8 cellular contexts compared by ENCODE assay signal in genomic region chr1:64006276-64007051, GRCh38.
DNase-seq lines count a peak whose midpoint lies in the region; ATAC-seq and TF ChIP-seq lines count a peak whose summit lies in the region.

No MANE protein-coding gene starts in this region.

- no peaks in the 10 kb centered on the region for H3K27me3 Mint-ChIP-seq in activated CD8-positive, alpha-beta T cell treated with anti-CD3 and anti-CD28 coated beads, Interleukin-2, amount 10 ng/mL, durations not matched to agents 7 days and 5 days (ENCODE audit: low read depth)

- no peaks in the 10 kb centered on the region for H3K9me3 ChIP-seq in Peyer's patch

- no peak overlapping the region for H3K27ac Mint-ChIP-seq in activated CD8-positive, alpha-beta T cell treated with anti-CD3 and anti-CD28 coated beads, Interleukin-2, amount 10 ng/mL, durations not matched to agents 7 days and 5 days

- no peak for TF ChIP-seq POLR2A in Peyer's patch (IDR thresholded peaks at IDR 0.05)

- H3K27ac ChIP-seq in ACC112 (ENCODE audit: low read depth, low read length) (peak overlapping the region; percentile 54), Peyer's patch (no peak overlapping the region)

- H3K36me3 Mint-ChIP-seq in activated CD8-positive, alpha-beta T cell treated with anti-CD3 and anti-CD28 coated beads, Interleukin-2, amount 10 ng/mL, durations not matched to agents 7 days and 5 days (ENCODE audit: low read depth), result no peaks in the 10 kb centered on the region

- peak; percentile 50 for ATAC-seq in HG03469 (IDR thresholded peaks at IDR 0.05; ENCODE audit: unreplicated experiment)
- no peak for ATAC-seq in activated CD8-positive, alpha-beta T cell treated with anti-CD3 and anti-CD28 coated beads, Interleukin-2, amount 10 ng/mL, durations not matched to agents 7 days and 5 days
- ATAC-seq in GM21381 (IDR thresholded peaks at IDR 0.05; ENCODE audit: unreplicated experiment), result no peak
- no peak for ATAC-seq in HG03342 (IDR thresholded peaks at IDR 0.05; ENCODE audit: unreplicated experiment)
- no peak for ATAC-seq in HG02885 (IDR thresholded peaks at IDR 0.05; ENCODE audit: poor library complexity, unreplicated experiment)

- H3K4me3 Mint-ChIP-seq in activated CD8-positive, alpha-beta T cell treated with anti-CD3 and anti-CD28 coated beads, Interleukin-2, amount 10 ng/mL, durations not matched to agents 7 days and 5 days, result no peak overlapping the region

- H3K9me3 Mint-ChIP-seq in activated CD8-positive, alpha-beta T cell treated with anti-CD3 and anti-CD28 coated beads, Interleukin-2, amount 10 ng/mL, durations not matched to agents 7 days and 5 days (ENCODE audit: insufficient read depth), result no peaks in the 10 kb centered on the region

- CTCF ChIA-PET in activated CD8-positive, alpha-beta T cell treated with anti-CD3 and anti-CD28 coated beads, Interleukin-2, amount 10 ng/mL, durations not matched to agents 7 days and 5 days (lab: Charles Lee), result interaction anchor here (0.8 to 1.3 kb wide), 2 partner anchors 13 to 315 kb away, joined by 3 read pairs; no protein-coding TSS in a partner anchor

- H3K4me1 ChIP-seq in ACC112 (ENCODE audit: control insufficient read depth, insufficient read depth, low read length, unreplicated experiment), result peaks cover 25% of the 10 kb centered on the region
- H3K4me1 ChIP-seq in Peyer's patch, result no peaks in the 10 kb centered on the region

- no peaks in the 10 kb centered on the region for H3K79me2 ChIP-seq in ACC112 (ENCODE audit: control insufficient read depth, insufficient read depth, low read length, unreplicated experiment)

- H3K4me1 Mint-ChIP-seq in activated CD8-positive, alpha-beta T cell treated with anti-CD3 and anti-CD28 coated beads, Interleukin-2, amount 10 ng/mL, durations not matched to agents 7 days and 5 days (ENCODE audit: low read depth), result peaks cover 10% of the 10 kb centered on the region

- peak; percentile 21 for DNase-seq in activated CD8-positive, alpha-beta T cell treated with anti-CD3 and anti-CD28 coated beads, Interleukin-2, amount 10 ng/mL, durations not matched to agents 7 days and 5 days
- DNase-seq in kidney tubule cell (ENCODE audit: low spot score), result peak; percentile 88
- DNase-seq in Peyer's patch, result no peak

- H3K36me3 ChIP-seq in ACC112 (ENCODE audit: insufficient read depth, low read length), result no peaks in the 10 kb centered on the region
- H3K36me3 ChIP-seq in Peyer's patch, result no peaks in the 10 kb centered on the region

- H3K4me3 ChIP-seq in ACC112 (ENCODE audit: low read depth, low read length), result peak overlapping the region; percentile 0; the same call in 1 of the 2 replicates
- H3K4me3 ChIP-seq in Peyer's patch, result no peak overlapping the region

- POLR2A ChIA-PET in activated CD8-positive, alpha-beta T cell treated with anti-CD3 and anti-CD28 coated beads, Interleukin-2, amount 10 ng/mL, durations not matched to agents 7 days and 5 days (lab: Charles Lee), result interaction anchor here (1.2 kb wide), 1 partner anchor 23 kb away, joined by 3 read pairs; no protein-coding TSS in a partner anchor

- H3K27me3 ChIP-seq in ACC112 (ENCODE audit: insufficient read depth, low read length) (no peaks in the 10 kb centered on the region), Peyer's patch (no peaks in the 10 kb centered on the region)

- H2AFZ ChIP-seq in ACC112 (ENCODE audit: low read length, unreplicated experiment), result peak overlapping the region; percentile 41

- TF ChIP-seq CTCF in Peyer's patch (IDR thresholded peaks at IDR 0.05), result no peak

Comparison
In these comparisons a context has a peak if more than half of its experiments do, and no peak if none do; other contexts are left out.
1. DNase-seq: peak in activated CD8-positive, alpha-beta T cell treated with anti-CD3 and anti-CD28 coated beads, Interleukin-2, amount 10 ng/mL, durations not matched to agents 7 days and 5 days (single experiment) and kidney tubule cell (single experiment); none in Peyer's patch (0 of 3).